ENCODE assay signal across 18 cellular contexts in the genomic region with DNA sequence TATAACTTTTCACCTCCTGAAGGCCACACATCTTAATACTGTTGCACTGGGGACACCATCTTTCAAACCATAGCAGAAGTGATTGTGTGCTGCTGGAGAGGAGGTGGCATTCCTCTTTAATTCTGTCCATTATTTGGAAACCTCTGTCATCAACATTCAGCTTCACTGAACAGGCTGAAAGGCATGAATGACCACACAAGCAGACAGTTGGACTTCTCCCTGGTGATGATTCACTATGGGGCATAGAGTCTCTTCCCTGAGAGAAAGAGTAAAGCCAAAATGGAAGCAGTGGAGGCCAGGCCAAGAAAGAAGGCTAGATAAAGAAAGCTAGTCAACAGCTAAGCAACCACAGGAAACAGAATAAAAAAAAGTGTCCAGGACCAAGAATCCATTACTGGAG.
DNase-seq lines count a peak whose midpoint lies in the region; ATAC-seq and TF ChIP-seq lines count a peak whose summit lies in the region.
"Had no signal": no experiment of that assay in that cellular context is flagged by ENCODE, and none has a peak within 500 bp of the region (broad histone marks: within the 10 kb centered on the region; RNA-seq: fewer than 3 reads in every experiment).

No MANE protein-coding gene starts in this region.

- ATAC-seq in GM21825 (IDR thresholded peaks at IDR 0.05; ENCODE audit: unreplicated experiment) (no peak), GM21576 (IDR thresholded peaks at IDR 0.05; ENCODE audit: unreplicated experiment) (no peak)

- no peak overlapping the region for H3K4me3 ChIP-seq in coronary artery
- H3K4me3 ChIP-seq: BLaER1 had no signal

- TF ChIP-seq CTCF in coronary artery (IDR thresholded peaks at IDR 0.05): no peak

- DNase-seq in RPMI7951 (ENCODE audit: low read depth) (peak; percentile 30), kidney glomerular epithelial cell (lab: John Stamatoyannopoulos, UW) (peak; percentile 5), renal cortical epithelial cell (ENCODE audit: low read depth) (peak; percentile 59), anterior cingulate cortex (lab: John Stamatoyannopoulos, UW) (no peak), coronary artery (ENCODE audit: low spot score) (no peak)
- DNase-seq: 8988T; ACHN; BE2C; C1 segment of cervical spinal cord; Caco-2; Calu3; CD4-positive, alpha-beta memory T cell; CD4-positive, CD25-positive, alpha-beta regulatory T cell; DMS79 treated with DMSO at 0.1 percent for 48 hours; GF-D8 had no signal

- H3K27ac ChIP-seq in coronary artery: no peak overlapping the region
- H3K27ac ChIP-seq: BLaER1 had no signal

Comparison
In these comparisons a context has a peak if more than half of its experiments do, and no peak if none do; other contexts are left out.
1. DNase-seq: peak in RPMI7951 (single experiment), kidney glomerular epithelial cell (single experiment) and renal cortical epithelial cell (single experiment); none in anterior cingulate cortex (0 of 58) and coronary artery (single experiment).